17 cellular contexts compared by ENCODE assay signal in the genomic region with DNA sequence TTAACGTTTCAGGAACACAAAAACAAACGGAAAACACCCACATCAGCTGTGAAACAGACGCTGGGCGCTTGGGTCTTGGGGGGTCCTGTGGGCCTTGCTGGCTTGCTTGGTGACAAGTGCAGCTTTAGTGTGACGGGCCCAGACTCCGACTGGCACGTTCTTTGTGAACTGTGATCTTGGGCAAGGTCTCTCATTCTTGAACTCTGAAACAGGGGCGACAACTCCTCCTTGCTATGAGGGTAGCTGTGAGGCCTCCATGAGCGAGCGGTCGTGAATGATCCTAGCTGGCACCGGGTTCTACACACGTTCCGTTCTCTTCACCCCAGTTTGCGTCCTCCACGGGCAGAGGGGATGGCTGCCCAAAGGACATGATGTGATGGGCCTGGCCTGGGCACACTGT. TPM values are rescaled to one million over a fixed set of nuclear protein-coding genes. Genes with fewer than 3 reads are reported as not detected.
A peak's percentile ranks its signal among the peaks of the same experiment; 100 is the strongest.
DNase-seq lines count a peak whose midpoint lies in the region; ATAC-seq, FAIRE-seq and TF ChIP-seq lines count a peak whose summit lies in the region.
"Had no signal": no experiment of that assay in that cellular context is flagged by ENCODE, and none has a peak within 500 bp of the region (broad histone marks: within the 10 kb centered on the region; RNA-seq: fewer than 3 reads in every experiment).

No MANE protein-coding gene starts in this region.

- no peak overlapping the region for H3K4me3 Mint-ChIP-seq in HFFc6
- H3K4me3 Mint-ChIP-seq in chondrocyte (ENCODE audit: unreplicated experiment), result no peak overlapping the region
- no peak overlapping the region for H3K4me3 Mint-ChIP-seq in effector memory CD8-positive, alpha-beta T cell
- H3K4me3 Mint-ChIP-seq: activated CD8-positive, alpha-beta T cell treated with anti-CD3 and anti-CD28 coated beads for 36 hours; activated naive CD8-positive, alpha-beta T cell treated with anti-CD3 and anti-CD28 coated beads, Interleukin-2, amount 10 ng/mL, durations not matched to agents 7 days and 5 days; naive thymus-derived CD8-positive, alpha-beta T cell had no signal

- H3K9me3 Mint-ChIP-seq in HFFc6 (no peaks in the 10 kb centered on the region), chondrocyte (ENCODE audit: low read depth) (no peaks in the 10 kb centered on the region)
- no peaks in the 10 kb centered on the region for H3K9me3 Mint-ChIP-seq in effector memory CD8-positive, alpha-beta T cell
- H3K9me3 Mint-ChIP-seq: activated CD8-positive, alpha-beta T cell treated with anti-CD3 and anti-CD28 coated beads for 36 hours; activated naive CD8-positive, alpha-beta T cell treated with anti-CD3 and anti-CD28 coated beads, Interleukin-2, amount 10 ng/mL, durations not matched to agents 7 days and 5 days; naive thymus-derived CD8-positive, alpha-beta T cell had no signal

- TF ChIP-seq EP300 in stomach (IDR thresholded peaks at IDR 0.05), result no peak

- H3K4me1 Mint-ChIP-seq in HFFc6 (ENCODE audit: low read depth), result peaks cover 35% of the 10 kb centered on the region
- peaks cover 26% of the 10 kb centered on the region for H3K4me1 Mint-ChIP-seq in chondrocyte (ENCODE audit: low read depth)
- H3K4me1 Mint-ChIP-seq in effector memory CD8-positive, alpha-beta T cell (ENCODE audit: low read depth in 2 of 2), result no peaks in the 10 kb centered on the region

- H3K9me3 ChIP-seq in stomach, result no peaks in the 10 kb centered on the region

- WGBS in stomach, 5 donors, result 76 to 82% (median 79%) methylated on average over 16 of the region's 16 CpGs

- no peak overlapping the region for H3K4me3 ChIP-seq in stomach

- H3K27ac Mint-ChIP-seq in HFFc6 (peak overlapping the region; percentile 16; the same call in 1 of the 2 replicates), chondrocyte (ENCODE audit: unreplicated experiment) (peak overlapping the region; percentile 22)
- H3K27ac Mint-ChIP-seq in effector memory CD8-positive, alpha-beta T cell, result no peak overlapping the region
- H3K27ac Mint-ChIP-seq: activated CD8-positive, alpha-beta T cell treated with anti-CD3 and anti-CD28 coated beads for 36 hours; activated naive CD8-positive, alpha-beta T cell treated with anti-CD3 and anti-CD28 coated beads, Interleukin-2, amount 10 ng/mL, durations not matched to agents 7 days and 5 days had no signal

- TF ChIP-seq CTCF in HFFc6 (IDR thresholded peaks at IDR 0.05) (no peak), chondrocyte (IDR thresholded peaks at IDR 0.05) (no peak), stomach (IDR thresholded peaks at IDR 0.05) (no peak)

- no peaks in the 10 kb centered on the region for H3K27me3 ChIP-seq in stomach

- no peak for TF ChIP-seq POLR2A in stomach (IDR thresholded peaks at IDR 0.05)

- no peak for DNase-seq in HFFc6
- peak; percentile 48 for DNase-seq in chondrocyte (ENCODE audit: low spot score)
- DNase-seq in mesenteric fat pad (ENCODE audit: low spot score), result peak; percentile 77
- no peak for DNase-seq in stomach
- no peak for DNase-seq in GM19239 (ENCODE audit: insufficient read length, low spot score)
- no peak for DNase-seq in effector memory CD8-positive, alpha-beta T cell
- no peak for DNase-seq in stimulated activated naive CD8-positive, alpha-beta T cell treated with anti-CD3 and anti-CD28 coated beads, Interleukin-15, Interleukin-2, amounts not matched to agents 100 U/mL and 50 U/mL, for 24 hours
- DNase-seq: activated CD8-positive, alpha-beta T cell treated with anti-CD3 and anti-CD28 coated beads for 36 hours; activated naive CD8-positive, alpha-beta T cell treated with anti-CD3 and anti-CD28 coated beads, Interleukin-2, amount 10 ng/mL, durations not matched to agents 7 days and 5 days; activated T-cell treated with anti-CD3 and anti-CD28 coated beads, Interleukin-2, amount 50 U/mL, for 48 hours; central memory CD4-positive, alpha-beta T cell; naive thymus-derived CD8-positive, alpha-beta T cell; NCI-H1694 treated with DMSO at 0.1 percent for 48 hours; T-helper 1 cell; WERI-Rb-1 had no signal

- ATAC-seq in effector memory CD8-positive, alpha-beta T cell (replicated peaks), result no peak
- ATAC-seq in HG02870 (IDR thresholded peaks at IDR 0.05; ENCODE audit: unreplicated experiment), result no peak
- ATAC-seq in stimulated activated naive CD8-positive, alpha-beta T cell treated with anti-CD3 and anti-CD28 coated beads, Interleukin-15, Interleukin-2, amounts not matched to agents 100 U/mL and 50 U/mL, for 24 hours, result no peak
- ATAC-seq: activated CD8-positive, alpha-beta T cell treated with anti-CD3 and anti-CD28 coated beads for 36 hours; naive thymus-derived CD8-positive, alpha-beta T cell had no signal

- FAIRE-seq in GM19239 (lab: Jason Lieb, UNC), result no peak

- H3K36me3 Mint-ChIP-seq in HFFc6 (ENCODE audit: low read depth) (peaks cover 11% of the 10 kb centered on the region), chondrocyte (ENCODE audit: low read depth) (peaks cover 11% of the 10 kb centered on the region)
- H3K36me3 Mint-ChIP-seq in effector memory CD8-positive, alpha-beta T cell (ENCODE audit: insufficient read depth), result peaks cover 24% of the 10 kb centered on the region

- peaks cover 15 to 30% (median 29%) of the 10 kb centered on the region in 4 donors for H3K36me3 ChIP-seq in stomach

- intact Hi-C loops in stomach (cut with DNase I; ENCODE audit: low total_unique reads), result no loop called here

- H3K27ac ChIP-seq in stomach, result peak overlapping the region; percentile 39 to 86 (median 80)
- H3K27ac ChIP-seq: WERI-Rb-1 had no signal

- peaks cover 19 to 43% (median 21%) of the 10 kb centered on the region in 4 donors for H3K4me1 ChIP-seq in stomach

- H3K27me3 Mint-ChIP-seq in HFFc6 (ENCODE audit: insufficient read depth) (peaks cover 2% of the 10 kb centered on the region; the same call in 1 of the 2 replicates), chondrocyte (ENCODE audit: low read depth) (no peaks in the 10 kb centered on the region)
- no peaks in the 10 kb centered on the region for H3K27me3 Mint-ChIP-seq in effector memory CD8-positive, alpha-beta T cell
- H3K27me3 Mint-ChIP-seq: activated CD8-positive, alpha-beta T cell treated with anti-CD3 and anti-CD28 coated beads for 36 hours; activated naive CD8-positive, alpha-beta T cell treated with anti-CD3 and anti-CD28 coated beads, Interleukin-2, amount 10 ng/mL, durations not matched to agents 7 days and 5 days; naive thymus-derived CD8-positive, alpha-beta T cell had no signal

RNA-seq across cellular contexts. Expression of gene COLEC11, which starts 8.7 kb away (rescaled TPM):
- total RNA-seq in HFFc6 (2021; fragmentation: NEBNext Ultra II Directional; extraction: Animal tissue kit (Norgen Biotek cat#: 25700)), result not detected
- not detected in 3 replicates for total RNA-seq in chondrocyte
- 5.5 TPM for total RNA-seq in mesenteric fat pad
- 1 to 10 TPM in 2 of 5 donors, not detected in 3; 2.0 to 4.5 TPM for total RNA-seq in stomach
- 1 to 10 TPM; 2.1 to 9.9 (median 3.3) TPM for polyA plus RNA-seq in stomach
- total RNA-seq: renal cortical epithelial cell had no signal
- polyA plus RNA-seq: naive thymus-derived CD8-positive, alpha-beta T cell had no signal

RNA-seq across cellular contexts. Expression of gene RPS7, which starts 11.2 kb away (rescaled TPM):
- total RNA-seq in HFFc6 (2021; fragmentation: NEBNext Ultra II Directional; extraction: Animal tissue kit (Norgen Biotek cat#: 25700)), result 1,000 to 10,000 TPM; 1,288 to 1,437 (median 1,316) TPM
- total RNA-seq in chondrocyte (724 to 826 TPM (median 808 TPM) in 3 replicates), mesenteric fat pad (1,225 TPM), stomach (1,000 to 10,000 TPM; 1,571 to 2,461 (median 2,078) TPM)
- 1,000 to 10,000 TPM; 3,068 to 4,006 (median 3,110) TPM for polyA plus RNA-seq in stomach

RNA-seq across cellular contexts. Expression of gene RNASEH1, which starts 28.1 kb away (rescaled TPM):
- 10 to 100 TPM; 36.9 to 43.6 (median 39.7) TPM for total RNA-seq in HFFc6 (2021; fragmentation: NEBNext Ultra II Directional; extraction: Animal tissue kit (Norgen Biotek cat#: 25700))
- total RNA-seq in chondrocyte, result 28.9 to 32.7 TPM (median 29.2 TPM) in 3 replicates
- 27.1 TPM for total RNA-seq in mesenteric fat pad
- 10 to 100 TPM in 3 of 5 donors, 1 to 10 TPM in 2; 1.7 to 32.1 (median 13.6) TPM for total RNA-seq in stomach
- 10 to 100 TPM in 1 of 3 donors, 1 to 10 TPM in 2; 4.6 to 13.9 (median 7.9) TPM for polyA plus RNA-seq in stomach

Comparison
In these comparisons a context has a peak if more than half of its experiments do, and no peak if none do; other contexts are left out.
1. DNase-seq: peak in chondrocyte (single experiment) and mesenteric fat pad (single experiment); none in HFFc6 (single experiment), stomach (single experiment), GM19239 (single experiment), effector memory CD8-positive, alpha-beta T cell (0 of 3) and stimulated activated naive CD8-positive, alpha-beta T cell treated with anti-CD3 and anti-CD28 coated beads, Interleukin-15, Interleukin-2, amounts not matched to agents 100 U/mL and 50 U/mL, for 24 hours (single experiment).
2. H3K27ac Mint-ChIP-seq: peak in HFFc6 (single experiment) and chondrocyte (single experiment); none in effector memory CD8-positive, alpha-beta T cell (0 of 2).